ENCODE assay signal across 8 cellular contexts in the genomic region with DNA sequence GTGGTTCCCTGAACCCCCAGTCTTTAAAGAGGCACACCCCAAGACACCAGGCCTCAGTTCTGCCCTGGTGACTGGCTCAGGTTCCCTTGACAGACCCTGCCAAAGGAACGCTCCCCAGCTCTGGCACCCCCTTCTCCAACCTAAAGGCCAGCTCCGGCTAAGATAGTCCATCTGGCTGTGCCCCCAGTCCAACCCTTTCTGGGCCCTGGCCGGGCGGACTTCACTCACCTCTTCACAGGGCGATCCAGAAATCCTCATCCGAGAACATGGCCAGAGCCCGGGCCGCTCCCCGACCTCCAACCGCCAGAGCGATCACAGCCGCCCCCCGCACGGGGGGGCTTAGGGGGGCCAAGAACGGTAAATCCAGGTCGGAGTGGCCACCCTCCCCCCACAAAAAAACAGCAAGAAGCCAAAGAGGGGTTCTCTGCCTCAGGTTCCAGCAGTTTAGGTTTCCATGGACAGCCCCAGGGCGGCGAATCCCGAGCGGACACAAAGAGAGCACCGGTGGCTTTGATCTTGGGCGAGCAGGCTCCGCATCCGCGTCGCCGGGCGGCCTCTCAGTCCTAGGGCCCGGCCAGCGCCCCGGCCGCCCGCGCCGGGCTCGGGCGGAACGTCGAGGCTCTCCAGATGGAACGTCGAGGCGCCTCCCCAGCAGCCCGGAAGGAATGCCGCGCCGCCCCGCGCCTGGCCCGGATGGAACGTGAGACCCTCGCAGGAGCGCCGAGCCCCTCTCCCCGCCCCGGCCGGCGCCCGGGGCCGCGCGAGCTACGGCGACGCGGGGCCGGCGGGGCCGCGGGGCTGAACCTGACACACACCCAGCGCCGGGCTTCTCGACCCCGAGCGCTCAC. TPM values are rescaled to one million over a fixed set of nuclear protein-coding genes. Genes with fewer than 3 reads are reported as not detected.
DNase-seq lines count a peak whose midpoint lies in the region; ATAC-seq and TF ChIP-seq lines count a peak whose summit lies in the region.

No MANE protein-coding gene starts in this region.

- H3K4me1 Mint-ChIP-seq in activated CD4-positive, alpha-beta memory T cell treated with anti-CD3 and anti-CD28 coated beads for 36 hours (ENCODE audit: low read depth) = peaks cover 51% of the 10 kb centered on the region

- TF ChIP-seq CTCF in AG09309 (IDR thresholded peaks at IDR 0.05; ENCODE audit: control insufficient read depth, insufficient read depth, low read depth, low read length, missing control alignments) (no peak), fibroblast of villous mesenchyme (IDR thresholded peaks at IDR 0.05; ENCODE audit: insufficient read depth, low read depth, low read length) (no peak), ovary (IDR thresholded peaks at IDR 0.05) (no peak)

- TF ChIP-seq POLR2A in ovary (IDR thresholded peaks at IDR 0.05) = no peak

- no peaks in the 10 kb centered on the region for H3K27me3 Mint-ChIP-seq in activated CD4-positive, alpha-beta memory T cell treated with anti-CD3 and anti-CD28 coated beads for 36 hours

- intact Hi-C loops in activated CD4-positive, alpha-beta memory T cell treated with anti-CD3 and anti-CD28 coated beads for 36 hours (cut with micrococcal nuclease) = loop anchor here (1.0 to 5.0 kb wide), 4 partner anchors 11 to 178 kb away; a partner anchor contains a TSS
- intact Hi-C loops in ovary (cut with DNase I) = loop anchor here in 1 of 4 donors (10.0 kb wide), 1 partner anchor 175 kb away; no protein-coding TSS in a partner anchor

- H3K4me1 ChIP-seq in ovary (ENCODE audit: insufficient read depth) = peaks cover 21% of the 10 kb centered on the region

- H3K27ac Mint-ChIP-seq in activated CD4-positive, alpha-beta memory T cell treated with anti-CD3 and anti-CD28 coated beads for 36 hours = peak overlapping the region; percentile 85

- peaks cover 14% of the 10 kb centered on the region for H3K36me3 Mint-ChIP-seq in activated CD4-positive, alpha-beta memory T cell treated with anti-CD3 and anti-CD28 coated beads for 36 hours

- TF ChIP-seq EP300 in ovary (IDR thresholded peaks at IDR 0.05) = no peak

- CTCF ChIA-PET in activated CD4-positive, alpha-beta memory T cell treated with anti-CD3 and anti-CD28 coated beads for 36 hours (lab: Charles Lee) = interaction anchor here (0.8 to 3.6 kb wide), 7 partner anchors 10 to 71 kb away, joined by 3 to 17 read pairs (median 9); a partner anchor contains a TSS

- peak overlapping the region; percentile 94 for H3K4me3 Mint-ChIP-seq in activated CD4-positive, alpha-beta memory T cell treated with anti-CD3 and anti-CD28 coated beads for 36 hours

- ATAC-seq in GM18909 (IDR thresholded peaks at IDR 0.05; ENCODE audit: poor library complexity, unreplicated experiment) = peak; percentile 5
- peak; percentile 29 for ATAC-seq in HG03520 (IDR thresholded peaks at IDR 0.05; ENCODE audit: unreplicated experiment)

- no peaks in the 10 kb centered on the region for H3K9me3 Mint-ChIP-seq in activated CD4-positive, alpha-beta memory T cell treated with anti-CD3 and anti-CD28 coated beads for 36 hours

- H3K36me3 ChIP-seq in ovary = no peaks in the 10 kb centered on the region

- no peak for DNase-seq in AG09309 (ENCODE audit: low read depth)
- DNase-seq in activated CD4-positive, alpha-beta memory T cell treated with anti-CD3 and anti-CD28 coated beads for 36 hours = peak; percentile 37
- peak; percentile 36 for DNase-seq in fibroblast of villous mesenchyme (ENCODE audit: low read depth)
- peak in 2 of 5 donors; percentile 37 to 60 for DNase-seq in ovary
- DNase-seq in KG1 (lab: John Stamatoyannopoulos, UW) = no peak
- no peak for DNase-seq in T-helper 9 cell

- WGBS in ovary, 3 donors = 0% methylated on average over 54 to 74 of the region's 74 CpGs

- peak overlapping the region; percentile 88 for H3K4me3 ChIP-seq in AG09309 (ENCODE audit: control insufficient read depth, low read depth, low read length)
- peak overlapping the region; percentile 96 for H3K4me3 ChIP-seq in fibroblast of villous mesenchyme (ENCODE audit: low read depth, low read length)
- H3K4me3 ChIP-seq in ovary = peak overlapping the region; percentile 91

- POLR2A ChIA-PET in activated CD4-positive, alpha-beta memory T cell treated with anti-CD3 and anti-CD28 coated beads for 36 hours (lab: Charles Lee) = interaction anchor here (1.4 to 1.5 kb wide), 2 partner anchors 10 kb away, joined by 4 read pairs; a partner anchor contains a TSS

- peak overlapping the region; percentile 61 to 90 for H3K27ac ChIP-seq in ovary

- H3K9me3 ChIP-seq in ovary = no peaks in the 10 kb centered on the region

- H3K27me3 ChIP-seq in ovary = no peaks in the 10 kb centered on the region

RNA-seq across cellular contexts. Expression of a gene that starts 1.0 kb away (rescaled TPM):
- 10 to 100 TPM; 47.9 to 49.0 TPM for total RNA-seq in activated CD4-positive, alpha-beta memory T cell treated with anti-CD3 and anti-CD28 coated beads for 36 hours
- 32.2 and 37.1 TPM in 2 replicates for total RNA-seq in fibroblast of villous mesenchyme
- 10 to 100 TPM; 28.3 to 97.0 (median 79.1) TPM for total RNA-seq in ovary
- 10 to 100 TPM; 35.5 to 51.8 TPM for polyA plus RNA-seq in ovary

RNA-seq across cellular contexts. Expression of a gene that starts 10.2 kb away (rescaled TPM):
- total RNA-seq in activated CD4-positive, alpha-beta memory T cell treated with anti-CD3 and anti-CD28 coated beads for 36 hours = 10 to 100 TPM; 15.6 to 16.1 TPM
- 0.64 and 0.86 TPM in 2 replicates for total RNA-seq in fibroblast of villous mesenchyme
- under 1 TPM in 5 of 7 donors, not detected in 2; 0.18 to 0.60 (median 0.34) TPM for total RNA-seq in ovary
- polyA plus RNA-seq in ovary = 1 to 10 TPM in 1 of 2 donors, under 1 TPM in 1; 1.00 to 1.2 TPM

RNA-seq across cellular contexts. Expression of a gene that starts 35.0 kb away (rescaled TPM):
- not detected for total RNA-seq in activated CD4-positive, alpha-beta memory T cell treated with anti-CD3 and anti-CD28 coated beads for 36 hours
- total RNA-seq in fibroblast of villous mesenchyme (not detected in 2 replicates), ovary (1 to 10 TPM in 1 of 7 donors, under 1 TPM in 6; 0.20 to 1.1 (median 0.45) TPM)
- polyA plus RNA-seq in ovary = 1 to 10 TPM; 1.0 to 1.4 TPM

RNA-seq across cellular contexts. Expression of a gene that starts 41.0 kb away (rescaled TPM):
- 10 to 100 TPM; 52.0 to 55.8 TPM for total RNA-seq in activated CD4-positive, alpha-beta memory T cell treated with anti-CD3 and anti-CD28 coated beads for 36 hours
- total RNA-seq in fibroblast of villous mesenchyme (61.2 and 62.2 TPM in 2 replicates), ovary (10 to 100 TPM; 25.6 to 58.2 (median 35.8) TPM)
- 10 to 100 TPM; 38.3 to 98.5 TPM for polyA plus RNA-seq in ovary

RNA-seq across cellular contexts. Expression of a gene that starts 51.0 kb away (rescaled TPM):
- 10 to 100 TPM; 55.0 to 59.1 TPM for total RNA-seq in activated CD4-positive, alpha-beta memory T cell treated with anti-CD3 and anti-CD28 coated beads for 36 hours
- total RNA-seq in fibroblast of villous mesenchyme (47.9 and 71.2 TPM in 2 replicates), ovary (10 to 100 TPM; 66.3 to 95.8 (median 69.5) TPM)
- polyA plus RNA-seq in ovary = 10 to 100 TPM; 63.8 to 65.7 TPM

Comparison
In these comparisons a context has a peak if more than half of its experiments do, and no peak if none do; other contexts are left out.
1. DNase-seq: peak in activated CD4-positive, alpha-beta memory T cell treated with anti-CD3 and anti-CD28 coated beads for 36 hours (single experiment) and fibroblast of villous mesenchyme (single experiment); none in AG09309 (single experiment), KG1 (single experiment) and T-helper 9 cell (single experiment).
2. Peak in every context shown above with its lines, with median percentiles within 50 percentile points of each other: H3K4me3 ChIP-seq.